In genomic region chr11:63761870-63762661, GRCh38 we compare ENCODE assay signal across 1 cellular context.
TF ChIP-seq lines count a peak whose summit lies in the region.

No MANE protein-coding gene starts in this region.

TF ChIP-seq in SK-N-SH treated with all-trans-retinoic acid at 6 μM for 48 hours, 23 proteins besides CTCF, POLR2A, EP300 and RAD21 (continued from another document):
- TF ChIP-seq ARNTL (CRISPR knock-in tag; IDR thresholded peaks at IDR 0.05; ENCODE audit: borderline replicate concordance, low read depth): no peak
- TF ChIP-seq ZNF70 (CRISPR knock-in tag; IDR thresholded peaks at IDR 0.05): no peak
- no peak for TF ChIP-seq SNAI2 (CRISPR knock-in tag; IDR thresholded peaks at IDR 0.05)
- no peak for TF ChIP-seq ESRRG (CRISPR knock-in tag; IDR thresholded peaks at IDR 0.05)
- TF ChIP-seq PATZ1 (CRISPR knock-in tag; IDR thresholded peaks at IDR 0.05; ENCODE audit: borderline replicate concordance): no peak
